Comparison of ENCODE assay signal across 1 cellular context in genomic region chr4:23290656-23291055, GRCh38.
TF ChIP-seq lines count a peak whose summit lies in the region.

No MANE protein-coding gene starts in this region.

TF ChIP-seq in GM23338, 12 proteins besides CTCF, POLR2A, EP300 and RAD21 (continued from another document):
- no peak for TF ChIP-seq REST (IDR thresholded peaks at IDR 0.05; ENCODE audit: unreplicated experiment)
- no peak for TF ChIP-seq STAT1 (IDR thresholded peaks at IDR 0.05; ENCODE audit: unreplicated experiment)
- no peak for TF ChIP-seq NANOG (IDR thresholded peaks at IDR 0.05; ENCODE audit: borderline replicate concordance)
- TF ChIP-seq ZNF462 (CRISPR knock-in tag; IDR thresholded peaks at IDR 0.05): no peak
- no peak for TF ChIP-seq ETS1 (IDR thresholded peaks at IDR 0.05)
- TF ChIP-seq POLR2AphosphoS5 (IDR thresholded peaks at IDR 0.05; ENCODE audit: low read depth): no peak
